In genomic region chr3:73475175-73475574, GRCh38 we compare ENCODE assay signal across 16 cellular contexts.
DNase-seq lines count a peak whose midpoint lies in the region; ATAC-seq, FAIRE-seq and TF ChIP-seq lines count a peak whose summit lies in the region.
"Had no signal": no experiment of that assay in that cellular context is flagged by ENCODE, and none has a peak within 500 bp of the region (broad histone marks: within the 10 kb centered on the region; RNA-seq: fewer than 3 reads in every experiment).

No MANE protein-coding gene starts in this region.

- H3K36me3 ChIP-seq in GM12878 (ENCODE audit: control insufficient read depth in 2 of 2, insufficient read depth in 2 of 2, low read length in 1 of 2) = no peaks in the 10 kb centered on the region
- no peaks in the 10 kb centered on the region for H3K36me3 ChIP-seq in effector memory CD4-positive, alpha-beta T cell (ENCODE audit: control insufficient read depth, insufficient read depth, low read length)

- peaks cover 4% of the 10 kb centered on the region for H3K9me3 Mint-ChIP-seq in activated T-helper 2 cell treated with anti-CD3 and anti-CD28 coated beads, Interferon-gamma antibody, Interleukin-2, Interleukin-4, amounts not matched to agents 10 μg/mL and 5 μg/mL and 100 μg/mL, durations not matched to agents 14 hours and 24 hours and 36 hours

- no peaks in the 10 kb centered on the region for H3K36me3 Mint-ChIP-seq in activated T-helper 2 cell treated with anti-CD3 and anti-CD28 coated beads, Interferon-gamma antibody, Interleukin-2, Interleukin-4, amounts not matched to agents 10 μg/mL and 5 μg/mL and 100 μg/mL, durations not matched to agents 14 hours and 24 hours and 36 hours (ENCODE audit: low read depth)

- no peaks in the 10 kb centered on the region for H4K20me1 ChIP-seq in GM12878 (ENCODE audit: control insufficient read depth, insufficient read depth)

- DNase-seq in GM12878 (ENCODE audit: low read depth, low spot score) = no peak
- DNase-seq in activated T-helper 2 cell treated with anti-CD3 and anti-CD28 coated beads, Interferon-gamma antibody, Interleukin-2, Interleukin-4, amounts not matched to agents 10 μg/mL and 5 μg/mL and 100 μg/mL, durations not matched to agents 14 hours and 24 hours and 36 hours (ENCODE audit: low spot score) = no peak
- DNase-seq in NCI-H345 (lab: John Stamatoyannopoulos, UW) = no peak
- no peak for DNase-seq in effector memory CD4-positive, alpha-beta T cell
- DNase-seq: Caco-2, DMS153, H7, NCI-H1417 treated with DMSO at 0.1 percent for 48 hours, NCI-H2029 treated with DMSO at 0.1 percent for 48 hours, NCI-H510A treated with DMSO at 0.1 percent for 48 hours, SHP77 treated with DMSO at 0.1 percent for 48 hours had no signal

- H3K27ac ChIP-seq in GM12878 (ENCODE audit: control insufficient read depth, insufficient read depth) = 0 out of 2 replicates have a peak overlapping the region, but pooled peaks have one; percentile 20
- no peak overlapping the region for H3K27ac ChIP-seq in effector memory CD4-positive, alpha-beta T cell (ENCODE audit: insufficient read depth, low read length, poor library complexity, severe bottlenecking)

- H3K9me3 ChIP-seq in GM12878 (replicated peaks; ENCODE audit: control insufficient read depth, insufficient read depth, low read length) = peaks cover 8% of the 10 kb centered on the region; the same call in 2 of the 3 replicates
- no peaks in the 10 kb centered on the region for H3K9me3 ChIP-seq in effector memory CD4-positive, alpha-beta T cell (ENCODE audit: control insufficient read depth, low read length)

- peak overlapping the region; percentile 31 for H3K4me2 ChIP-seq in GM12878 (ENCODE audit: control insufficient read depth, insufficient read depth)

- CTCF ChIA-PET in GM12878 (lab: Yijun Ruan, JAX) = interaction anchor here (1.1 to 1.4 kb wide), 2 partner anchors 13 to 38 kb away, joined by 3 read pairs; no protein-coding TSS in a partner anchor

- H3K4me3 ChIP-seq in GM12878 = peak overlapping the region; percentile 27; the same call in 1 of the 2 replicates
- no peak overlapping the region for H3K4me3 ChIP-seq in effector memory CD4-positive, alpha-beta T cell (ENCODE audit: insufficient read depth, low read depth, low read length, poor library complexity, severe bottlenecking)
- H3K4me3 ChIP-seq: K562 had no signal

- TF ChIP-seq CTCF in GM12878 (IDR thresholded peaks at IDR 0.05 in 2 of 3, conservative IDR thresholded peaks at IDR 0.05 in 1 of 3; ENCODE audit: control insufficient read depth in 2 of 3, extremely low read depth in 1 of 3, insufficient read depth in 1 of 3, low read depth in 3 of 3, low read length in 3 of 3) = no peak

- H3K9ac ChIP-seq in GM12878 (ENCODE audit: control insufficient read depth, insufficient read depth, low read length) = no peak overlapping the region

- TF ChIP-seq POLR2A in GM12878 (IDR thresholded peaks at IDR 0.05; ENCODE audit: low read depth, low read length) = no peak

- WGBS in GM12878 (ENCODE audit: insufficient coverage, insufficient replicate concordance, low lambda C conversion rate, missing lambda C conversion rate) = 44% methylated on average over 4 of the region's 4 CpGs

- SMC1A ChIA-PET in GM12878 (lab: Charles Lee; ENCODE audit: uncharacterized antibody, unreplicated experiment) = interaction anchor here (1.2 kb wide), 1 partner anchor 27 kb away, joined by 3 read pairs; no protein-coding TSS in a partner anchor

- intact Hi-C loops in GM12878 (cut with micrococcal nuclease; ENCODE audit: unreplicated experiment) = loop anchor here (1.0 kb wide), 1 partner anchor 24 kb away; no protein-coding TSS in a partner anchor
- intact Hi-C loops in activated T-helper 2 cell treated with anti-CD3 and anti-CD28 coated beads, Interferon-gamma antibody, Interleukin-2, Interleukin-4, amounts not matched to agents 10 μg/mL and 5 μg/mL and 100 μg/mL, durations not matched to agents 14 hours and 24 hours and 36 hours (cut with micrococcal nuclease) = no loop called here

- no peak overlapping the region for H3K4me3 Mint-ChIP-seq in activated T-helper 2 cell treated with anti-CD3 and anti-CD28 coated beads, Interferon-gamma antibody, Interleukin-2, Interleukin-4, amounts not matched to agents 10 μg/mL and 5 μg/mL and 100 μg/mL, durations not matched to agents 14 hours and 24 hours and 36 hours (ENCODE audit: low read depth)

- peaks cover 3% of the 10 kb centered on the region for H3K4me1 Mint-ChIP-seq in activated T-helper 2 cell treated with anti-CD3 and anti-CD28 coated beads, Interferon-gamma antibody, Interleukin-2, Interleukin-4, amounts not matched to agents 10 μg/mL and 5 μg/mL and 100 μg/mL, durations not matched to agents 14 hours and 24 hours and 36 hours (ENCODE audit: low read depth)

- no peaks in the 10 kb centered on the region for H3K27me3 ChIP-seq in GM12878 (replicated peaks in 1 of 2; ENCODE audit: control insufficient read depth in 2 of 2, insufficient read depth in 2 of 2, low read length in 1 of 2)
- H3K27me3 ChIP-seq in effector memory CD4-positive, alpha-beta T cell (replicated peaks; ENCODE audit: control insufficient read depth, insufficient read depth, low read length, poor library complexity, severe bottlenecking) = peaks cover 3% of the 10 kb centered on the region

- FAIRE-seq in GM12878 (lab: Jason Lieb, UNC) = peak; percentile 81
- FAIRE-seq: K562 had no signal

- TF ChIP-seq EP300 in GM12878 (IDR thresholded peaks at IDR 0.05; ENCODE audit: borderline replicate concordance in 1 of 2, control insufficient read depth in 1 of 2, low read depth in 2 of 2, low read length in 2 of 2) = no peak

- H3K79me2 ChIP-seq in GM12878 (ENCODE audit: control insufficient read depth, insufficient read depth, low read length) = no peaks in the 10 kb centered on the region

- peaks cover 17% of the 10 kb centered on the region for H3K4me1 ChIP-seq in GM12878 (ENCODE audit: control insufficient read depth, insufficient read depth, low read length)
- H3K4me1 ChIP-seq in effector memory CD4-positive, alpha-beta T cell (ENCODE audit: control insufficient read depth, insufficient read depth, low read length, poor library complexity, severe bottlenecking) = no peaks in the 10 kb centered on the region

- TF ChIP-seq RAD21 in GM12878 (IDR thresholded peaks at IDR 0.05; ENCODE audit: insufficient read depth, low read depth, low read length) = no peak

- ATAC-seq in GM18868 (IDR thresholded peaks at IDR 0.05; ENCODE audit: unreplicated experiment) (peak; percentile 63), HG02885 (IDR thresholded peaks at IDR 0.05; ENCODE audit: poor library complexity, unreplicated experiment) (peak; percentile 67), GM12878 (peak; percentile 64), GM21515 (IDR thresholded peaks at IDR 0.05; ENCODE audit: unreplicated experiment) (no peak)
- ATAC-seq: K562, SK-N-SH treated with all-trans-retinoic acid at 6 μM for 48 hours had no signal

- POLR2A ChIA-PET in GM12878 (lab: Charles Lee) = no interaction called here

- no peak overlapping the region for H2AFZ ChIP-seq in GM12878 (ENCODE audit: control insufficient read depth, low read depth, low read length)

- RAD21 ChIA-PET in GM12878 (lab: Charles Lee; ENCODE audit: unreplicated experiment) = no interaction called here

- in situ Hi-C loops in GM12878 (cut with MboI) = no loop called here

- H3K27ac Mint-ChIP-seq in activated T-helper 2 cell treated with anti-CD3 and anti-CD28 coated beads, Interferon-gamma antibody, Interleukin-2, Interleukin-4, amounts not matched to agents 10 μg/mL and 5 μg/mL and 100 μg/mL, durations not matched to agents 14 hours and 24 hours and 36 hours = no peak overlapping the region

- no TSS peak for BruUV-seq in GM12878 (replicated peaks; lab: Mats Ljungman, UMichigan)

- H3K27me3 Mint-ChIP-seq in activated T-helper 2 cell treated with anti-CD3 and anti-CD28 coated beads, Interferon-gamma antibody, Interleukin-2, Interleukin-4, amounts not matched to agents 10 μg/mL and 5 μg/mL and 100 μg/mL, durations not matched to agents 14 hours and 24 hours and 36 hours (ENCODE audit: low read depth) = peaks cover 21% of the 10 kb centered on the region

TF ChIP-seq in GM12878, 131 proteins besides CTCF, POLR2A, EP300 and RAD21 (continues in another document):
- TF ChIP-seq NRF1 (conservative IDR thresholded peaks at IDR 0.05; ENCODE audit: low read depth, low read length) (no peak), TCF12 (IDR thresholded peaks at IDR 0.05; ENCODE audit: low read depth, low read length) (0 out of 2 replicates have a peak, but pooled peaks have one; percentile 29), CREM (IDR thresholded peaks at IDR 0.05; ENCODE audit: low read depth) (no peak), CUX1 (IDR thresholded peaks at IDR 0.05; ENCODE audit: insufficient replicate concordance, low read depth, low read length) (no peak)
